In the genomic region with DNA sequence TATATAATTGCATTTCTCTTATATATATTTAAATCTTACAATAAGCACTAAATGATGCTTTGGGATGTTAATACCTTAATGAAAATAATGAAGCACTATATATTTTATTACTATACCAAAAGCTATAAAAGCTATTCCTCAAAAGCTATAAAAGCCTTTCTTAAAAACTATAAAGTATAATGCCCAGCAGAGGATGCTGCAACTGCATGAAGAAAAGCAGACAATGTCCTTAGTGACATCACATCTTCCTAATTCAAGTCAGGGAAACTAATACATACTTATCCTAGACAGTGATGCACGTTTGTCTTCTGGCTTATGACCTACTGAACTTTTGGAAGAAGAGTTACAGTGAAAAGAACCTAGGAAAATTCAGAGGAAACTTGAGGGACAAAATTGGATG, we compare ENCODE assay signal across 13 cellular contexts. TPM values are rescaled to one million over a fixed set of nuclear protein-coding genes. Genes with fewer than 3 reads are reported as not detected.
DNase-seq lines count a peak whose midpoint lies in the region; ATAC-seq and TF ChIP-seq lines count a peak whose summit lies in the region.
"Had no signal": no experiment of that assay in that cellular context is flagged by ENCODE, and none has a peak within 500 bp of the region (broad histone marks: within the 10 kb centered on the region; RNA-seq: fewer than 3 reads in every experiment).

No MANE protein-coding gene starts in this region.

- H3K4me3 ChIP-seq in adipocyte (ENCODE audit: low read length) (no peak overlapping the region), right lobe of liver (no peak overlapping the region)
- H3K4me3 ChIP-seq: HAP-1 had no signal

- H3K9me3 ChIP-seq in adipocyte (ENCODE audit: control insufficient read depth, low read length) = peaks cover 7% of the 10 kb centered on the region
- no peaks in the 10 kb centered on the region for H3K9me3 ChIP-seq in right lobe of liver
- H3K9me3 ChIP-seq: HAP-1 had no signal

- no peak overlapping the region for H3K9ac ChIP-seq in adipocyte (ENCODE audit: low read length)

- intact Hi-C loops in right lobe of liver (cut with DNase I) = no loop called here

- 22% methylated on average over 1 of the region's 1 CpG for WGBS in right lobe of liver (ENCODE audit: insufficient coverage, low coverage, low lambda C conversion rate, missing lambda C conversion rate)

- no peak for TF ChIP-seq POLR2A in right lobe of liver (IDR thresholded peaks at IDR 0.05)

- peak; percentile 21 for DNase-seq in EH (ENCODE audit: low read depth)
- peak; percentile 10 for DNase-seq in adipocyte (ENCODE audit: low read depth)
- DNase-seq in right lobe of liver = no peak
- no peak for DNase-seq in COLO668 (lab: John Stamatoyannopoulos, UW; ENCODE audit: unreplicated experiment)
- no peak for DNase-seq in activated T-cell treated with anti-CD3 and anti-CD28 coated beads, Interleukin-2, amount 50 U/mL, for 48 hours
- DNase-seq in AG08395 (ENCODE audit: low spot score) = no peak
- DNase-seq: NCI-H1092 treated with DMSO at 0.1 percent for 48 hours; stimulated activated CD4-positive, alpha-beta T cell treated with anti-CD3 and anti-CD28 coated beads, Interleukin-15, amount 100 ng/mL, for 24 hours had no signal

- no peak for TF ChIP-seq EP300 in Ishikawa (IDR thresholded peaks at IDR 0.05; ENCODE audit: borderline replicate concordance)

- no peak overlapping the region for H3K27ac ChIP-seq in right lobe of liver

- no peak for ATAC-seq in right lobe of liver
- ATAC-seq: stimulated activated memory B cell treated with anti-CD40 and anti-IgM and Interleukin-4, amounts not matched to agents 10 μg/mL and 1 μg/mL and 100 μg/mL, for 72 hours had no signal

- peak; percentile 48 for TF ChIP-seq RAD21 in Ishikawa (IDR thresholded peaks at IDR 0.05; ENCODE audit: low read depth)

- H3K4me1 ChIP-seq in adipocyte (ENCODE audit: control insufficient read depth, insufficient read depth, low read length) (no peaks in the 10 kb centered on the region), right lobe of liver (no peaks in the 10 kb centered on the region)

- H3K36me3 ChIP-seq in adipocyte (ENCODE audit: control insufficient read depth, insufficient read depth, low read length, severe bottlenecking) = no peaks in the 10 kb centered on the region
- H3K36me3 ChIP-seq in right lobe of liver = no peaks in the 10 kb centered on the region
- H3K36me3 ChIP-seq: HAP-1 had no signal

- peaks cover 6% of the 10 kb centered on the region for H3K27me3 ChIP-seq in adipocyte (replicated peaks; ENCODE audit: control insufficient read depth, insufficient read depth, low read length)
- no peaks in the 10 kb centered on the region for H3K27me3 ChIP-seq in right lobe of liver

- peak in 3 of 4 donors; percentile 4 to 18 (median 15) for TF ChIP-seq CTCF in right lobe of liver (IDR thresholded peaks at IDR 0.05)

TF ChIP-seq in Ishikawa, 13 proteins besides CTCF, POLR2A, EP300 and RAD21:
- TF ChIP-seq CEBPB (IDR thresholded peaks at IDR 0.05) (no peak), TCF12 (IDR thresholded peaks at IDR 0.05; ENCODE audit: low read depth) (no peak), ZBTB7A (IDR thresholded peaks at IDR 0.05; ENCODE audit: low read depth) (no peak)
- TF ChIP-seq, protein P1, sequence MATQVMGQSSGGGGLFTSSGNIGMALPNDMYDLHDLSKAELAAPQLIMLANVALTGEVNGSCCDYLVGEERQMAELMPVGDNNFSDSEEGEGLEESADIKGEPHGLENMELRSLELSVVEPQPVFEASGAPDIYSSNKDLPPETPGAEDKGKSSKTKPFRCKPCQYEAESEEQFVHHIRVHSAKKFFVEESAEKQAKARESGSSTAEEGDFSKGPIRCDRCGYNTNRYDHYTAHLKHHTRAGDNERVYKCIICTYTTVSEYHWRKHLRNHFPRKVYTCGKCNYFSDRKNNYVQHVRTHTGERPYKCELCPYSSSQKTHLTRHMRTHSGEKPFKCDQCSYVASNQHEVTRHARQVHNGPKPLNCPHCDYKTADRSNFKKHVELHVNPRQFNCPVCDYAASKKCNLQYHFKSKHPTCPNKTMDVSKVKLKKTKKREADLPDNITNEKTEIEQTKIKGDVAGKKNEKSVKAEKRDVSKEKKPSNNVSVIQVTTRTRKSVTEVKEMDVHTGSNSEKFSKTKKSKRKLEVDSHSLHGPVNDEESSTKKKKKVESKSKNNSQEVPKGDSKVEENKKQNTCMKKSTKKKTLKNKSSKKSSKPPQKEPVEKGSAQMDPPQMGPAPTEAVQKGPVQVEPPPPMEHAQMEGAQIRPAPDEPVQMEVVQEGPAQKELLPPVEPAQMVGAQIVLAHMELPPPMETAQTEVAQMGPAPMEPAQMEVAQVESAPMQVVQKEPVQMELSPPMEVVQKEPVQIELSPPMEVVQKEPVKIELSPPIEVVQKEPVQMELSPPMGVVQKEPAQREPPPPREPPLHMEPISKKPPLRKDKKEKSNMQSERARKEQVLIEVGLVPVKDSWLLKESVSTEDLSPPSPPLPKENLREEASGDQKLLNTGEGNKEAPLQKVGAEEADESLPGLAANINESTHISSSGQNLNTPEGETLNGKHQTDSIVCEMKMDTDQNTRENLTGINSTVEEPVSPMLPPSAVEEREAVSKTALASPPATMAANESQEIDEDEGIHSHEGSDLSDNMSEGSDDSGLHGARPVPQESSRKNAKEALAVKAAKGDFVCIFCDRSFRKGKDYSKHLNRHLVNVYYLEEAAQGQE (IDR thresholded peaks at IDR 0.05; ENCODE audit: low read depth) = no peak

RNA-seq across cellular contexts. Expression of a gene that starts 13.6 kb away (rescaled TPM):
- not detected for total RNA-seq in right lobe of liver
- total RNA-seq: astrocyte, G401 had no signal

Comparison
In these comparisons a context has a peak if more than half of its experiments do, and no peak if none do; other contexts are left out.
1. DNase-seq: peak in EH (single experiment) and adipocyte (single experiment); none in right lobe of liver (0 of 3), COLO668 (single experiment), activated T-cell treated with anti-CD3 and anti-CD28 coated beads, Interleukin-2, amount 50 U/mL, for 48 hours (0 of 2) and AG08395 (single experiment).